Comparison of ENCODE assay signal across 21 cellular contexts in the genomic region with DNA sequence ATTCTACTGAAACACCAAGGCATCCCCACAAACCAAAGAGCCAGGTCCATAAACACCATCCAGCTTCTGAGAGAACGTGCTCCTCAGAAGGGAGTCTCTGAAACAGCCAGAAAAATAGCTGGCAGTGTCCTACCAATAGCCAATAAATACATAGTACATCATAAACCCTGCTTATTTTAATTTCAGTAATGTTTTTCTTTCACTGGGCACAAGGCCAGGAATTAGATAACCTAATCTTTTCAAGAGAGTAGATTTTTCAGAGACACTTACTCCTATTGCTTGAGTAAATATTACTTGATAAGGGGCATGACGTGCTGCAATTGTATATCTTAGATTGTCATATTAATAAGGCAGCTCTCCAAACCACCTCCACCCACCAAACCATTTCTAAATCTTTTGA. TPM values are rescaled to one million over a fixed set of nuclear protein-coding genes. Genes with fewer than 3 reads are reported as not detected.
DNase-seq lines count a peak whose midpoint lies in the region; TF ChIP-seq lines count a peak whose summit lies in the region.
"Had no signal": no experiment of that assay in that cellular context is flagged by ENCODE, and none has a peak within 500 bp of the region (broad histone marks: within the 10 kb centered on the region; RNA-seq: fewer than 3 reads in every experiment).

No MANE protein-coding gene starts in this region.

- peak; percentile 9 for DNase-seq in NCI-H1436 (lab: John Stamatoyannopoulos, UW)
- DNase-seq in NCI-H1436 treated with DMSO at 0.1 percent for 48 hours (lab: John Stamatoyannopoulos, UW), result no peak
- peak; percentile 29 to 70 for DNase-seq in NCI-H2081 (lab: John Stamatoyannopoulos, UW)
- DNase-seq in amniotic epithelial cell (ENCODE audit: low read depth), result peak; percentile 8
- DNase-seq in left kidney (ENCODE audit: low read depth, low spot score), result peak; percentile 5
- DNase-seq in immature natural killer cell, result no peak
- no peak for DNase-seq in progenitor cell of endocrine pancreas (ENCODE audit: low spot score, unreplicated experiment)
- no peak for DNase-seq in GF-D8 (lab: John Stamatoyannopoulos, UW)
- DNase-seq: BE2C; Calu3; CD4-positive, alpha-beta T cell; DMS53; H7; IMR-90; Karpas-422; MG63; NCI-H2171 treated with DMSO at 0.1 percent for 48 hours; NCI-H524; OCI-M1; SIG-M5 had no signal

- no peak for TF ChIP-seq CTCF in progenitor cell of endocrine pancreas (IDR thresholded peaks at IDR 0.05; ENCODE audit: unreplicated experiment)

- no peak overlapping the region for H3K4me3 Mint-ChIP-seq in immature natural killer cell
- H3K4me3 Mint-ChIP-seq in progenitor cell of endocrine pancreas (ENCODE audit: low read depth), result no peak overlapping the region
- H3K4me3 Mint-ChIP-seq: CD4-positive, alpha-beta T cell had no signal

- no peak overlapping the region for H3K27ac Mint-ChIP-seq in immature natural killer cell
- no peak overlapping the region for H3K27ac Mint-ChIP-seq in progenitor cell of endocrine pancreas
- H3K27ac Mint-ChIP-seq: CD4-positive, alpha-beta T cell had no signal

- peaks cover 0 to 4% (median 0%) of the 10 kb centered on the region in 3 donors for H3K27me3 Mint-ChIP-seq in immature natural killer cell (ENCODE audit: low read depth in 3 of 3)
- peaks cover 14% of the 10 kb centered on the region for H3K27me3 Mint-ChIP-seq in progenitor cell of endocrine pancreas
- H3K27me3 Mint-ChIP-seq: CD4-positive, alpha-beta T cell had no signal

- H3K36me3 Mint-ChIP-seq in immature natural killer cell (no peaks in the 10 kb centered on the region), progenitor cell of endocrine pancreas (ENCODE audit: insufficient read depth) (no peaks in the 10 kb centered on the region)

- no peaks in the 10 kb centered on the region for H3K4me1 Mint-ChIP-seq in immature natural killer cell
- peaks cover 2% of the 10 kb centered on the region for H3K4me1 Mint-ChIP-seq in progenitor cell of endocrine pancreas (ENCODE audit: low read depth)

- H3K9me3 Mint-ChIP-seq in immature natural killer cell (peaks cover 0 to 1% (median 0%) of the 10 kb centered on the region in 6 donors), progenitor cell of endocrine pancreas (ENCODE audit: low read depth) (no peaks in the 10 kb centered on the region)
- H3K9me3 Mint-ChIP-seq: CD4-positive, alpha-beta T cell had no signal

RNA-seq across cellular contexts. Expression of a gene that starts 22.7 kb away (rescaled TPM):
- not detected for polyA plus RNA-seq in immature natural killer cell
- 1.8 and 1.9 TPM in 2 replicates for total RNA-seq in progenitor cell of endocrine pancreas
- total RNA-seq: Calu3; CD4-positive, alpha-beta T cell; H7; IMR-90; RPMI7951 had no signal
- polyA plus RNA-seq: IMR-90 had no signal

Comparison
In these comparisons a context has a peak if more than half of its experiments do, and no peak if none do; other contexts are left out.
1. DNase-seq: peak in NCI-H1436 (single experiment), NCI-H2081 (2 of 2), amniotic epithelial cell (single experiment) and left kidney (single experiment); none in NCI-H1436 treated with DMSO at 0.1 percent for 48 hours (single experiment), immature natural killer cell (0 of 3), progenitor cell of endocrine pancreas (single experiment) and GF-D8 (single experiment).